ENCODE assay signal across 8 cellular contexts in the genomic region with DNA sequence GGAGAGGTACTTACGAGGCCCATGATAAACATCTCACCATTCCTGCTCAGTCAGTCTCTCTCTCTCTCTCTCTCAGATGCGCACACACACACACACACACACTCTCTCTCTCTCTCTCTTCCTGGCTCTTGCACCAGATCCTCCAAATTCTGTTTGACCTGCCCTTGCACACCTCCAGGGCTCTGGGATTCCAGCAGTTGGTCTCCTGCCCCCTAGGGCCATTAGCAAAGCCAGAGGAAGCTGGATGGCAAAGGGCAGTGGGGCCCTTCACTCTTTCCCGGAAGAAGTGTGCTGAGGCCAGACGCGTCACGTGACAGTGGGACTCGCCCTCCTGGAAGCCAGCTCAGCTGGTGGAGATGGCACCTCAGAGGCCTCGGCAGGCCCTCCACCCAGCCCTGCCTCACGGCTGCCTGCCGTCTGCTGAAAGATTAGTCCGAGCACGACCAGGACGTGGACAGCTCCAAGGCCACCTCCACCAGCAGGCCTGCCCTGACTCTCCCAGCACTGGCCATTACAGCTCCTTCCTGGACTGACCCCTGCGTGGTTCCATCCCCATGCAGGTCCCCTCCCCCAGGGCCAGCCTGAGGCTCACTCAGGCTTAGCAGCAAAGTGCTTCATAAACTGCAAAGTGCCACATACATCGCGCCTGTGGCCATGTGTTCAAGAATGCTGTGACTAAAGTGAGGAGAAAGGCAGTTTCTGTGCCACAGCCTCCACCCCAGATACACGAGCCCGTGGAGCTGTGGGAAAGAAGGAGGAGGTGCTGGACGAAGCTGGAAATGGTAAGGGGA. TPM values are rescaled to one million over a fixed set of nuclear protein-coding genes. Genes with fewer than 3 reads are reported as not detected.
DNase-seq lines count a peak whose midpoint lies in the region; ATAC-seq and TF ChIP-seq lines count a peak whose summit lies in the region.

No MANE protein-coding gene starts in this region.

- WGBS in SK-N-SH (ENCODE audit: low lambda C conversion rate) = 74% methylated on average over 11 of the region's 19 CpGs

- no peak overlapping the region for H3K27ac ChIP-seq in SK-N-SH (ENCODE audit: low read depth in 2 of 2, low read length in 1 of 2)

- H3K9ac ChIP-seq in SK-N-SH = no peak overlapping the region

- no peaks in the 10 kb centered on the region for H4K20me1 ChIP-seq in SK-N-SH (ENCODE audit: insufficient read depth)

- TF ChIP-seq RAD21 in SK-N-SH (IDR thresholded peaks at IDR 0.05; ENCODE audit: low read length) = no peak

- no peaks in the 10 kb centered on the region for H3K36me3 ChIP-seq in SK-N-SH (replicated peaks in 1 of 2; ENCODE audit: control insufficient read depth in 1 of 2, insufficient read depth in 2 of 2, low read length in 1 of 2)

- TF ChIP-seq CTCF in SK-N-SH (IDR thresholded peaks at IDR 0.05) = no peak

- DNase-seq in G401 (ENCODE audit: low spot score) (peak; percentile 38), SHP77 treated with DMSO at 0.1 percent for 48 hours (lab: John Stamatoyannopoulos, UW) (peak; percentile 26), dermis microvascular lymphatic vessel endothelial cell (ENCODE audit: low read depth in 2 of 2) (peak; percentile 52 to 78), myocyte (ENCODE audit: low read depth) (peak; percentile 56), NCI-H82 treated with DMSO at 0.1 percent for 48 hours (lab: John Stamatoyannopoulos, UW; ENCODE audit: unreplicated experiment) (no peak), MV-4-11 (lab: John Stamatoyannopoulos, UW) (no peak), SK-N-SH (no peak)

- ATAC-seq in GM18861 (IDR thresholded peaks at IDR 0.05; ENCODE audit: unreplicated experiment) = no peak

- no peaks in the 10 kb centered on the region for H3F3A ChIP-seq in SK-N-SH (replicated peaks; ENCODE audit: insufficient read depth)

- no peak overlapping the region for H2AFZ ChIP-seq in SK-N-SH (ENCODE audit: low read depth)

- no peaks in the 10 kb centered on the region for H3K9me2 ChIP-seq in SK-N-SH

- H3K4me2 ChIP-seq in SK-N-SH = no peak overlapping the region

- in situ Hi-C loops in G401 (cut with HindIII; ENCODE audit: low sequenced_read_pairs) = no loop called here

- POLR2A ChIA-PET in SK-N-SH (lab: Yijun Ruan, JAX) = no interaction called here

- no peaks in the 10 kb centered on the region; a peak in 1 of 4 replicates for H3K4me1 ChIP-seq in SK-N-SH (ENCODE audit: control insufficient read depth in 1 of 2, insufficient read depth in 2 of 2, low read depth in 1 of 2, low read length in 1 of 2)

- no peaks in the 10 kb centered on the region for H3K9me3 ChIP-seq in SK-N-SH

- CTCF ChIA-PET in SK-N-SH (lab: Yijun Ruan, JAX) = no interaction called here

- no peaks in the 10 kb centered on the region for H3K79me2 ChIP-seq in SK-N-SH (ENCODE audit: insufficient read depth)

- peaks cover 12% of the 10 kb centered on the region; the same call in 1 of the 2 replicates for H3K27me3 ChIP-seq in SK-N-SH (ENCODE audit: insufficient read depth)

- TF ChIP-seq EP300 in SK-N-SH (IDR thresholded peaks at IDR 0.05; ENCODE audit: borderline replicate concordance in 1 of 2, low read depth in 1 of 2, low read length in 1 of 2) = no peak

- H3K4me3 ChIP-seq in SK-N-SH (ENCODE audit: low read depth in 2 of 2, low read length in 1 of 2) = no peak overlapping the region

TF ChIP-seq in SK-N-SH, 30 proteins besides CTCF, POLR2A, EP300 and RAD21:
- TF ChIP-seq, protein P1, sequence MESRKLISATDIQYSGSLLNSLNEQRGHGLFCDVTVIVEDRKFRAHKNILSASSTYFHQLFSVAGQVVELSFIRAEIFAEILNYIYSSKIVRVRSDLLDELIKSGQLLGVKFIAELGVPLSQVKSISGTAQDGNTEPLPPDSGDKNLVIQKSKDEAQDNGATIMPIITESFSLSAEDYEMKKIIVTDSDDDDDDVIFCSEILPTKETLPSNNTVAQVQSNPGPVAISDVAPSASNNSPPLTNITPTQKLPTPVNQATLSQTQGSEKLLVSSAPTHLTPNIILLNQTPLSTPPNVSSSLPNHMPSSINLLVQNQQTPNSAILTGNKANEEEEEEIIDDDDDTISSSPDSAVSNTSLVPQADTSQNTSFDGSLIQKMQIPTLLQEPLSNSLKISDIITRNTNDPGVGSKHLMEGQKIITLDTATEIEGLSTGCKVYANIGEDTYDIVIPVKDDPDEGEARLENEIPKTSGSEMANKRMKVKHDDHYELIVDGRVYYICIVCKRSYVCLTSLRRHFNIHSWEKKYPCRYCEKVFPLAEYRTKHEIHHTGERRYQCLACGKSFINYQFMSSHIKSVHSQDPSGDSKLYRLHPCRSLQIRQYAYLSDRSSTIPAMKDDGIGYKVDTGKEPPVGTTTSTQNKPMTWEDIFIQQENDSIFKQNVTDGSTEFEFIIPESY (IDR thresholded peaks at IDR 0.05; ENCODE audit: borderline replicate concordance, low read depth) = no peak
- TF ChIP-seq GATA2 (CRISPR knock-in tag; IDR thresholded peaks at IDR 0.05) (no peak), ELF1 (IDR thresholded peaks at IDR 0.05) (no peak), FOSL2 (IDR thresholded peaks at IDR 0.05; ENCODE audit: borderline replicate concordance, low read depth) (no peak)
- TF ChIP-seq, protein P2, sequence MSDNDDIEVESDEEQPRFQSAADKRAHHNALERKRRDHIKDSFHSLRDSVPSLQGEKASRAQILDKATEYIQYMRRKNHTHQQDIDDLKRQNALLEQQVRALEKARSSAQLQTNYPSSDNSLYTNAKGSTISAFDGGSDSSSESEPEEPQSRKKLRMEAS (IDR thresholded peaks at IDR 0.05; ENCODE audit: low read depth) = no peak
- TF ChIP-seq, protein P3, sequence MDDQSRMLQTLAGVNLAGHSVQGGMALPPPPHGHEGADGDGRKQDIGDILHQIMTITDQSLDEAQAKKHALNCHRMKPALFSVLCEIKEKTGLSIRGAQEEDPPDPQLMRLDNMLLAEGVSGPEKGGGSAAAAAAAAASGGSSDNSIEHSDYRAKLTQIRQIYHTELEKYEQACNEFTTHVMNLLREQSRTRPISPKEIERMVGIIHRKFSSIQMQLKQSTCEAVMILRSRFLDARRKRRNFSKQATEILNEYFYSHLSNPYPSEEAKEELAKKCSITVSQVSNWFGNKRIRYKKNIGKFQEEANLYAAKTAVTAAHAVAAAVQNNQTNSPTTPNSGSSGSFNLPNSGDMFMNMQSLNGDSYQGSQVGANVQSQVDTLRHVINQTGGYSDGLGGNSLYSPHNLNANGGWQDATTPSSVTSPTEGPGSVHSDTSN (IDR thresholded peaks at IDR 0.05) = no peak

RNA-seq across cellular contexts. Expression of a gene that starts 3.7 kb away (rescaled TPM):
- total RNA-seq in G401 (2014; rRNA removed; shearing (Covaris generic)) = 5.0 and 17.1 TPM in 2 replicates
- 22.6 and 47.0 TPM in 2 replicates for total RNA-seq in dermis microvascular lymphatic vessel endothelial cell
- total RNA-seq in myocyte = 6.7 and 10.2 TPM in 2 replicates
- polyA plus RNA-seq in myocyte (2012) = 19.4 TPM
- polyA plus RNA-seq in SK-N-SH (2012; rRNA removed) = 0.19 and 0.44 TPM in 2 replicates
- 0.06 and 0.16 TPM in 2 replicates for polyA plus RNA-seq in SK-N-SH (2012; cell fraction: cytosol; rRNA removed)
- 0.11 and 0.16 TPM in 2 replicates for polyA plus RNA-seq in SK-N-SH (2012; cell fraction: nucleus; rRNA removed)

Comparison
In these comparisons a context has a peak if more than half of its experiments do, and no peak if none do; other contexts are left out.
1. DNase-seq: peak in G401 (single experiment), SHP77 treated with DMSO at 0.1 percent for 48 hours (single experiment), dermis microvascular lymphatic vessel endothelial cell (2 of 2) and myocyte (single experiment); none in NCI-H82 treated with DMSO at 0.1 percent for 48 hours (single experiment), MV-4-11 (single experiment) and SK-N-SH (single experiment).